In genomic region chr5:53003144-53003543, GRCh38 we compare ENCODE assay signal across 3 cellular contexts.
TF ChIP-seq lines count a peak whose summit lies in the region.

No MANE protein-coding gene starts in this region.

TF ChIP-seq in SK-N-SH, 30 proteins besides CTCF, POLR2A, EP300 and RAD21:
- no peak for TF ChIP-seq GATA2 (CRISPR knock-in tag; IDR thresholded peaks at IDR 0.05)

TF ChIP-seq in SK-N-SH treated with all-trans-retinoic acid at 6 μM for 48 hours, 23 proteins besides CTCF, POLR2A, EP300 and RAD21:
- TF ChIP-seq PPARA (CRISPR knock-in tag; IDR thresholded peaks at IDR 0.05; ENCODE audit: borderline replicate concordance) (no peak), ZNF565 (CRISPR knock-in tag; conservative IDR thresholded peaks at IDR 0.05; ENCODE audit: low read depth) (no peak), OSR1 (CRISPR knock-in tag; IDR thresholded peaks at IDR 0.05) (no peak), TSHZ2 (CRISPR knock-in tag; IDR thresholded peaks at IDR 0.05) (no peak), ARNTL (CRISPR knock-in tag; IDR thresholded peaks at IDR 0.05; ENCODE audit: borderline replicate concordance, low read depth) (no peak), ZC3H10 (CRISPR knock-in tag; IDR thresholded peaks at IDR 0.05) (no peak), ISL1 (CRISPR knock-in tag; IDR thresholded peaks at IDR 0.05) (no peak), PATZ1 (CRISPR knock-in tag; IDR thresholded peaks at IDR 0.05; ENCODE audit: borderline replicate concordance) (no peak), SNAI2 (CRISPR knock-in tag; IDR thresholded peaks at IDR 0.05) (no peak), ZNF70 (CRISPR knock-in tag; IDR thresholded peaks at IDR 0.05) (no peak), CSRNP3 (CRISPR knock-in tag; IDR thresholded peaks at IDR 0.05) (no peak), ZFP30 (CRISPR knock-in tag; IDR thresholded peaks at IDR 0.05) (no peak), RARB (CRISPR knock-in tag; IDR thresholded peaks at IDR 0.05) (no peak), TOX (CRISPR knock-in tag; IDR thresholded peaks at IDR 0.05; ENCODE audit: borderline replicate concordance) (no peak), POU6F1 (CRISPR knock-in tag; IDR thresholded peaks at IDR 0.05; ENCODE audit: borderline replicate concordance, low read depth) (no peak)

TF ChIP-seq in HepG2, 621 proteins besides CTCF, POLR2A, EP300 and RAD21:
- TF ChIP-seq ISX (CRISPR knock-in tag; conservative IDR thresholded peaks at IDR 0.05): no peak
- TF ChIP-seq THAP9 (CRISPR knock-in tag; IDR thresholded peaks at IDR 0.05; ENCODE audit: borderline replicate concordance): no peak
- TF ChIP-seq MED1 (CRISPR knock-in tag; IDR thresholded peaks at IDR 0.05): 0 out of 2 replicates have a peak, but pooled peaks have one; percentile 21
- TF ChIP-seq USF2 (IDR thresholded peaks at IDR 0.05; ENCODE audit: low read depth, low read length): no peak
- TF ChIP-seq USF2 (CRISPR knock-in tag; IDR thresholded peaks at IDR 0.05; ENCODE audit: borderline replicate concordance): no peak
- no peak for TF ChIP-seq GPBP1L1 (CRISPR knock-in tag; IDR thresholded peaks at IDR 0.05)
- TF ChIP-seq SSRP1 (CRISPR knock-in tag; IDR thresholded peaks at IDR 0.05): 0 out of 2 replicates have a peak, but pooled peaks have one; percentile 82
- TF ChIP-seq HMG20A (CRISPR knock-in tag; IDR thresholded peaks at IDR 0.05; ENCODE audit: borderline replicate concordance): no peak
- no peak for TF ChIP-seq PBX2 (CRISPR knock-in tag; IDR thresholded peaks at IDR 0.05)
- TF ChIP-seq IRF2 (CRISPR knock-in tag; IDR thresholded peaks at IDR 0.05): no peak
- no peak for TF ChIP-seq PRDM4 (CRISPR knock-in tag; IDR thresholded peaks at IDR 0.05; ENCODE audit: borderline replicate concordance)
- TF ChIP-seq IKZF1 (IDR thresholded peaks at IDR 0.05): no peak
- no peak for TF ChIP-seq IRX3 (CRISPR knock-in tag; IDR thresholded peaks at IDR 0.05; ENCODE audit: borderline replicate concordance, low read depth)
- no peak for TF ChIP-seq ZBTB34 (CRISPR knock-in tag; IDR thresholded peaks at IDR 0.05)
- TF ChIP-seq ZBTB39 (CRISPR knock-in tag; IDR thresholded peaks at IDR 0.05): no peak
- TF ChIP-seq ZNF691 (CRISPR knock-in tag; IDR thresholded peaks at IDR 0.05; ENCODE audit: borderline replicate concordance, low read depth): peak; percentile 83; the same call in 1 of the 2 replicates
- TF ChIP-seq ZNF468 (CRISPR knock-in tag; IDR thresholded peaks at IDR 0.05): no peak
- TF ChIP-seq ZNF761 (CRISPR knock-in tag; conservative IDR thresholded peaks at IDR 0.05): no peak
- TF ChIP-seq PHB2 (IDR thresholded peaks at IDR 0.05; ENCODE audit: partially characterized antibody): no peak
- TF ChIP-seq HNF1B (CRISPR knock-in tag; IDR thresholded peaks at IDR 0.05): no peak
- no peak for TF ChIP-seq RFX5 (IDR thresholded peaks at IDR 0.05; ENCODE audit: low read depth, low read length)
- no peak for TF ChIP-seq ZFP82 (CRISPR knock-in tag; IDR thresholded peaks at IDR 0.05; ENCODE audit: borderline replicate concordance)
- no peak for TF ChIP-seq RFX1 (IDR thresholded peaks at IDR 0.05)
- no peak for TF ChIP-seq HDAC2 (CRISPR knock-in tag; IDR thresholded peaks at IDR 0.05)
